In genomic region chr5:179285236-179285635, GRCh38 we compare ENCODE assay signal across 1 cellular context.
TF ChIP-seq lines count a peak whose summit lies in the region.

No MANE protein-coding gene starts in this region.

TF ChIP-seq in SK-N-SH, 30 proteins besides CTCF, POLR2A, EP300 and RAD21 (continued from another document):
- no peak for TF ChIP-seq SIN3A (IDR thresholded peaks at IDR 0.05; ENCODE audit: borderline replicate concordance, low read depth, low read length)
- no peak for TF ChIP-seq USF2 (IDR thresholded peaks at IDR 0.05; ENCODE audit: borderline replicate concordance, low read depth, low read length)
- no peak for TF ChIP-seq TCF12 (IDR thresholded peaks at IDR 0.05)
- peak; percentile 1; the same call in 1 of the 2 replicates for TF ChIP-seq SMC3 (IDR thresholded peaks at IDR 0.05; ENCODE audit: low read depth, low read length)
- no peak for TF ChIP-seq ELF1 (IDR thresholded peaks at IDR 0.05)
- peak; percentile 58 for TF ChIP-seq GATA2 (CRISPR knock-in tag; IDR thresholded peaks at IDR 0.05)
- no peak for TF ChIP-seq ZBTB33 (IDR thresholded peaks at IDR 0.05; ENCODE audit: borderline replicate concordance, low read depth)
- no peak for TF ChIP-seq EZH2phosphoT487 (IDR thresholded peaks at IDR 0.05; ENCODE audit: borderline replicate concordance, low read depth)
- TF ChIP-seq GABPA (IDR thresholded peaks at IDR 0.05; ENCODE audit: low read depth), result no peak
- no peak for TF ChIP-seq POLR2AphosphoS5 (IDR thresholded peaks at IDR 0.05; ENCODE audit: low read depth, low read length)
- no peak for TF ChIP-seq RXRA (IDR thresholded peaks at IDR 0.05; ENCODE audit: borderline replicate concordance, low read depth)
- TF ChIP-seq MAX (IDR thresholded peaks at IDR 0.05; ENCODE audit: low read depth), result no peak
- no peak for TF ChIP-seq IRF3 (IDR thresholded peaks at IDR 0.05; ENCODE audit: low read depth, low read length)
- TF ChIP-seq FOXJ3 (CRISPR knock-in tag; IDR thresholded peaks at IDR 0.05), result peak; percentile 91
- no peak for TF ChIP-seq USF1 (IDR thresholded peaks at IDR 0.05; ENCODE audit: borderline replicate concordance, low read depth)
- TF ChIP-seq FOXM1 (IDR thresholded peaks at IDR 0.05; ENCODE audit: low read depth), result no peak
- TF ChIP-seq JUND (IDR thresholded peaks at IDR 0.05), result no peak
- no peak for TF ChIP-seq MEF2A (IDR thresholded peaks at IDR 0.05; ENCODE audit: borderline replicate concordance, low read depth)
- no peak for TF ChIP-seq YY1 (IDR thresholded peaks at IDR 0.05; ENCODE audit: low read depth)
- TF ChIP-seq TEAD4 (IDR thresholded peaks at IDR 0.05; ENCODE audit: borderline replicate concordance, insufficient read depth), result no peak
- no peak for TF ChIP-seq PBX3 (IDR thresholded peaks at IDR 0.05)
- TF ChIP-seq CHD2 (IDR thresholded peaks at IDR 0.05; ENCODE audit: low read length, partially characterized antibody), result peak; percentile 83
- TF ChIP-seq FOSL2 (IDR thresholded peaks at IDR 0.05; ENCODE audit: borderline replicate concordance, low read depth), result no peak
- TF ChIP-seq MXI1 (IDR thresholded peaks at IDR 0.05; ENCODE audit: low read depth, low read length), result no peak
